1 cellular context compared by ENCODE assay signal in genomic region chr2:85595378-85596232, GRCh38.
A peak's percentile ranks its signal among the peaks of the same experiment; 100 is the strongest.
TF ChIP-seq lines count a peak whose summit lies in the region.

Gene RNF181 (plus strand): TSS chr2:85595745. CDS start chr2:85595764, 19 bp downstream.

TF ChIP-seq in HepG2, 621 proteins besides CTCF, POLR2A, EP300 and RAD21 (continued from another document and continues in another):
- TF ChIP-seq ZNF318 (CRISPR knock-in tag; IDR thresholded peaks at IDR 0.05) (peak; percentile 86), NR0B2 (CRISPR knock-in tag; IDR thresholded peaks at IDR 0.05) (peak; percentile 66; the same call in 1 of the 2 replicates), ZIK1 (CRISPR knock-in tag; IDR thresholded peaks at IDR 0.05; ENCODE audit: borderline replicate concordance, low read depth) (no peak), ZMYM3 (CRISPR knock-in tag; IDR thresholded peaks at IDR 0.05) (0 out of 2 replicates have a peak, but pooled peaks have one; percentile 10), ZNF879 (CRISPR knock-in tag; IDR thresholded peaks at IDR 0.05) (no peak; the same call in 1 of the 2 replicates), STAT5B (CRISPR knock-in tag; IDR thresholded peaks at IDR 0.05) (peak; percentile 41; the same call in 1 of the 2 replicates), ZNF317 (CRISPR knock-in tag; IDR thresholded peaks at IDR 0.05) (no peak; the same call in 1 of the 2 replicates), HOXA5 (CRISPR knock-in tag; IDR thresholded peaks at IDR 0.05) (peak; percentile 63; the same call in 1 of the 2 replicates), ZNF839 (CRISPR knock-in tag; IDR thresholded peaks at IDR 0.05; ENCODE audit: borderline replicate concordance) (0 out of 2 replicates have a peak, but pooled peaks have one; percentile 22), REST (IDR thresholded peaks at IDR 0.05; ENCODE audit: borderline replicate concordance in 1 of 2, low read depth in 1 of 2, low read length in 2 of 2) (peak in 1 of 2 experiments; percentile 62; a peak in 1 of 4 replicates), ZHX2 (IDR thresholded peaks at IDR 0.05; ENCODE audit: low read depth) (0 out of 2 replicates have a peak, but pooled peaks have one; percentile 50), ZHX2 (CRISPR knock-in tag; IDR thresholded peaks at IDR 0.05; ENCODE audit: borderline replicate concordance) (no peak), ZNF569 (CRISPR knock-in tag; IDR thresholded peaks at IDR 0.05; ENCODE audit: borderline replicate concordance) (no peak), ZNF691 (CRISPR knock-in tag; IDR thresholded peaks at IDR 0.05; ENCODE audit: borderline replicate concordance, low read depth) (peak; percentile 59; the same call in 1 of the 2 replicates), REPIN1 (CRISPR knock-in tag; IDR thresholded peaks at IDR 0.05; ENCODE audit: borderline replicate concordance, low read depth) (peak; percentile 89), ZNF572 (CRISPR knock-in tag; IDR thresholded peaks at IDR 0.05) (no peak; the same call in 1 of the 2 replicates), ZNF407 (CRISPR knock-in tag; IDR thresholded peaks at IDR 0.05; ENCODE audit: not compliant biosample characterization) (peak; percentile 77)
